Comparison of ENCODE assay signal across 22 cellular contexts in the genomic region with DNA sequence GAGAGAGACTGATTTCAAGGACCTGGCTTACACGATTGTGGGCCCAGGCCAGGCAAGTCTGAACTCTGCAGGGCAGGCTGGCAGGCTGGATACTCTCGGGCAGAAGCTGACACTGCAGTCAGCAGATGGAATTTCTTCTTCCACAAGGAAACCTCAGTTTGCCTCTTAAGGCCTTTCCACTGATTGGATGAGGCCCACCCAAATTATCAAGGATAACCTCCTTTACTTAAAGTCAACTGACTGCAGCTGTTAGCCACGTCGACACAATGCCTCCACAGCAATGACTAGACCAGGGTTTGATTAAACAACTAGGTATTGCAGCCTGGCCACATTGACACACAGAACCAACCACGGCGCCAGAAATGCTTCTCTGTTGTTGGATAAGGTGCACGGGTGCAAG.
"Had no signal": no experiment of that assay in that cellular context is flagged by ENCODE, and none has a peak within 500 bp of the region (broad histone marks: within the 10 kb centered on the region; RNA-seq: fewer than 3 reads in every experiment).

No MANE protein-coding gene starts in this region.

- H3K27ac ChIP-seq: HL-60, SJCRH30 had no signal

- H3K36me3 ChIP-seq: SJCRH30 had no signal

- H3K4me1 ChIP-seq: SJCRH30 had no signal

- H3K27me3 ChIP-seq: SJCRH30 had no signal

- H3K4me3 ChIP-seq: SJCRH30 had no signal

- H3K9me3 ChIP-seq: SJCRH30 had no signal

- DNase-seq: Kasumi-1, KG1, MM.1S, NCI-H1092 treated with DMSO at 0.1 percent for 48 hours, NCI-H1436, NCI-H187, NCI-H2029, NCI-H2081 treated with DMSO at 0.1 percent for 48 hours, NCI-H2171, NCI-H226, NCI-H446, NCI-H510A, NCI-H524 treated with DMSO at 0.1 percent for 48 hours, NCI-H69, NCI-H774, PC-3, SHP77 treated with DMSO at 0.1 percent for 48 hours, SJCRH30 had no signal

- ATAC-seq: Panc1, PC-3, Right ventricle myocardium inferior, SK-N-SH treated with all-trans-retinoic acid at 6 μM for 48 hours had no signal
